Comparison of ENCODE assay signal across 10 cellular contexts in the genomic region with DNA sequence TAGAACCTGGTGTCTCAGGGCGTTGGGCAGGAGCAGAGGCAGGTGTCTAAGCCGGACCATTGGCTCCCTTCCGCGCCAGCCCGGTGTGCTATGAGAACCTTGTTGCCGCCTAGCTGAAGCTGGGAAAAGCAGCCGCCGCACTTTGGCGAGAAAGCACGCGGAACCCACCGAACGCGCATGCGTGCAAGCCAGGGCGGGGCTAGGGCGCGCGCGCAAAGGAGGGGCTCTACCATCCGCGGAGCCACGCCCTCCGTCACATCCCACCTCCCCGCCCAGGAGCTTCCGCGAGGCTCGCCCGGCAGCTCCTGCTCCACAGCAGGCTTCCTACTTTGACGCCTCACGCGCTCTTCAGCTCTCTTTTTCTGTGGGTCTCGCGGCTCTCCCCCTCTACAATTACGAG. TPM values are rescaled to one million over a fixed set of nuclear protein-coding genes. Genes with fewer than 3 reads are reported as not detected.
A peak's percentile ranks its signal among the peaks of the same experiment; 100 is the strongest.
DNase-seq lines count a peak whose midpoint lies in the region; ATAC-seq lines count a peak whose summit lies in the region.
"Had no signal": no experiment of that assay in that cellular context is flagged by ENCODE, and none has a peak within 500 bp of the region (broad histone marks: within the 10 kb centered on the region; RNA-seq: fewer than 3 reads in every experiment).

No MANE protein-coding gene starts in this region.

- no peak overlapping the region for H2BK5ac ChIP-seq in mesendoderm (ENCODE audit: low read length)

- H2BK120ac ChIP-seq in mesendoderm (ENCODE audit: low read depth, low read length): no peak overlapping the region

- H3K4me3 ChIP-seq in subcutaneous abdominal adipose tissue (ENCODE audit: low read depth in 1 of 5, low read length in 5 of 5) (peak overlapping the region in 3 of 5 donors; percentile 31 to 49 (median 46)), mesendoderm (ENCODE audit: low read length) (no peak overlapping the region)
- H3K4me3 ChIP-seq: BLaER1, SK-N-MC had no signal

- peaks cover 0 to 21% (median 15%) of the 10 kb centered on the region in 5 donors for H3K9me3 ChIP-seq in subcutaneous abdominal adipose tissue (ENCODE audit: control insufficient read depth in 5 of 5, low read length in 5 of 5)

- no peak overlapping the region for H4K8ac ChIP-seq in mesendoderm (ENCODE audit: low read depth, low read length)

- no peaks in the 10 kb centered on the region for H3K9me3 Mint-ChIP-seq in activated CD8-positive, alpha-beta memory T cell treated with anti-CD3 and anti-CD28 coated beads, Interleukin-2, amount 10 ng/mL, durations not matched to agents 7 days and 5 days (ENCODE audit: low read depth)

- H3K36me3 ChIP-seq in subcutaneous abdominal adipose tissue (ENCODE audit: control insufficient read depth in 5 of 5, insufficient read depth in 5 of 5, low read length in 5 of 5) (no peaks in the 10 kb centered on the region), mesendoderm (ENCODE audit: control insufficient read depth, insufficient read depth, low read length) (no peaks in the 10 kb centered on the region)
- H3K36me3 ChIP-seq: BLaER1 had no signal

- H3K9ac ChIP-seq in subcutaneous abdominal adipose tissue (ENCODE audit: low read length in 5 of 5): no peak overlapping the region
- no peak overlapping the region for H3K9ac ChIP-seq in mesendoderm (ENCODE audit: low read length)
- H3K9ac ChIP-seq: BLaER1 had no signal

- H3K79me2 ChIP-seq in mesendoderm (ENCODE audit: control insufficient read depth, insufficient read depth, low read length): no peaks in the 10 kb centered on the region

- H3K4me3 Mint-ChIP-seq in activated CD8-positive, alpha-beta memory T cell treated with anti-CD3 and anti-CD28 coated beads, Interleukin-2, amount 10 ng/mL, durations not matched to agents 7 days and 5 days: no peak overlapping the region

- no peaks in the 10 kb centered on the region for H3K4me1 Mint-ChIP-seq in activated CD8-positive, alpha-beta memory T cell treated with anti-CD3 and anti-CD28 coated beads, Interleukin-2, amount 10 ng/mL, durations not matched to agents 7 days and 5 days

- no peaks in the 10 kb centered on the region for H3K79me1 ChIP-seq in mesendoderm (ENCODE audit: low read length)

- H3K23ac ChIP-seq in mesendoderm (ENCODE audit: low read length): no peak overlapping the region

- no peak overlapping the region for H2BK15ac ChIP-seq in mesendoderm (replicated peaks; ENCODE audit: low read depth)

- no peak overlapping the region for H3K18ac ChIP-seq in mesendoderm (ENCODE audit: low read length)

- H3K4me1 ChIP-seq in subcutaneous abdominal adipose tissue (ENCODE audit: control insufficient read depth in 5 of 5, insufficient read depth in 5 of 5, low read length in 5 of 5): peaks cover 0 to 5% (median 4%) of the 10 kb centered on the region in 5 donors
- H3K4me1 ChIP-seq in mesendoderm (ENCODE audit: control insufficient read depth, low read depth, low read length): no peaks in the 10 kb centered on the region
- H3K4me1 ChIP-seq: BLaER1 had no signal

- CTCF ChIA-PET in activated CD8-positive, alpha-beta memory T cell treated with anti-CD3 and anti-CD28 coated beads, Interleukin-2, amount 10 ng/mL, durations not matched to agents 7 days and 5 days (lab: Charles Lee): no interaction called here

- DNase-seq in activated CD8-positive, alpha-beta memory T cell treated with anti-CD3 and anti-CD28 coated beads, Interleukin-2, amount 10 ng/mL, durations not matched to agents 7 days and 5 days: peak; percentile 40
- no peak for DNase-seq in activated CD8-positive, alpha-beta memory T cell treated with anti-CD3 and anti-CD28 coated beads, Interleukin-2, amount 50 U/mL, for 4 hours
- peak in 51 of 58 donors; percentile 0 to 71 (median 21) for DNase-seq in anterior cingulate cortex (lab: John Stamatoyannopoulos, UW)
- DNase-seq in iris pigment epithelial cell (ENCODE audit: low read depth): peak; percentile 59
- DNase-seq in NCI-H1105 (lab: John Stamatoyannopoulos, UW): no peak
- DNase-seq in mesendoderm: no peak

- H3K4ac ChIP-seq in mesendoderm (ENCODE audit: low read depth, low read length): no peak overlapping the region

- no peak overlapping the region for H4K5ac ChIP-seq in mesendoderm (ENCODE audit: low read length)

- no peaks in the 10 kb centered on the region for H3K36me3 Mint-ChIP-seq in activated CD8-positive, alpha-beta memory T cell treated with anti-CD3 and anti-CD28 coated beads, Interleukin-2, amount 10 ng/mL, durations not matched to agents 7 days and 5 days

- H2AK5ac ChIP-seq in mesendoderm (ENCODE audit: low read length): no peak overlapping the region

- H3K27me3 ChIP-seq in subcutaneous abdominal adipose tissue (ENCODE audit: control insufficient read depth in 5 of 5, insufficient read depth in 4 of 5, low read length in 5 of 5) (peaks cover 0 to 19% (median 7%) of the 10 kb centered on the region in 5 donors), mesendoderm (ENCODE audit: insufficient read depth, low read length, poor library complexity) (no peaks in the 10 kb centered on the region)
- H3K27me3 ChIP-seq: BLaER1 had no signal

- no peak overlapping the region for H3K4me2 ChIP-seq in mesendoderm (ENCODE audit: low read length)
- H3K4me2 ChIP-seq: BLaER1 had no signal

- no peaks in the 10 kb centered on the region for H3K27me3 Mint-ChIP-seq in activated CD8-positive, alpha-beta memory T cell treated with anti-CD3 and anti-CD28 coated beads, Interleukin-2, amount 10 ng/mL, durations not matched to agents 7 days and 5 days

- WGBS in mesendoderm (ENCODE audit: extremely low coverage, insufficient coverage, low lambda C conversion rate): no CpG with 5 or more reads among the region's 35 CpGs

- ATAC-seq in activated CD8-positive, alpha-beta memory T cell treated with anti-CD3 and anti-CD28 coated beads, Interleukin-2, amount 10 ng/mL, durations not matched to agents 7 days and 5 days: no peak
- ATAC-seq in GM19035 (IDR thresholded peaks at IDR 0.05; ENCODE audit: unreplicated experiment): no peak

- no peak overlapping the region for H3K27ac Mint-ChIP-seq in activated CD8-positive, alpha-beta memory T cell treated with anti-CD3 and anti-CD28 coated beads, Interleukin-2, amount 10 ng/mL, durations not matched to agents 7 days and 5 days

- H3K27ac ChIP-seq in subcutaneous abdominal adipose tissue (ENCODE audit: low read depth, low read length) (no peak overlapping the region), mesendoderm (ENCODE audit: low read depth, low read length) (no peak overlapping the region)
- H3K27ac ChIP-seq: BLaER1, SK-N-MC had no signal

- no peak overlapping the region for H3K56ac ChIP-seq in mesendoderm (ENCODE audit: low read length)

RNA-seq across cellular contexts. Expression of a gene that starts 51.3 kb away (rescaled TPM):
- total RNA-seq in activated CD8-positive, alpha-beta memory T cell treated with anti-CD3 and anti-CD28 coated beads, Interleukin-2, amount 10 ng/mL, durations not matched to agents 7 days and 5 days: not detected
- not detected for polyA plus RNA-seq in mesendoderm (2013, experiment 1 of 2)
- polyA plus RNA-seq in mesendoderm (2013, experiment 2 of 2): under 0.01 TPM

RNA-seq across cellular contexts. Expression of a gene that starts 51.9 kb away (rescaled TPM):
- 10 to 100 TPM; 16.6 to 21.6 TPM for total RNA-seq in activated CD8-positive, alpha-beta memory T cell treated with anti-CD3 and anti-CD28 coated beads, Interleukin-2, amount 10 ng/mL, durations not matched to agents 7 days and 5 days
- 9.1 TPM for polyA plus RNA-seq in mesendoderm (2013, experiment 1 of 2)
- polyA plus RNA-seq in mesendoderm (2013, experiment 2 of 2): 9.8 TPM

Comparison
In these comparisons a context has a peak if more than half of its experiments do, and no peak if none do; other contexts are left out.
1. DNase-seq: peak in activated CD8-positive, alpha-beta memory T cell treated with anti-CD3 and anti-CD28 coated beads, Interleukin-2, amount 10 ng/mL, durations not matched to agents 7 days and 5 days (single experiment), anterior cingulate cortex (51 of 58) and iris pigment epithelial cell (single experiment); none in activated CD8-positive, alpha-beta memory T cell treated with anti-CD3 and anti-CD28 coated beads, Interleukin-2, amount 50 U/mL, for 4 hours (single experiment), NCI-H1105 (single experiment) and mesendoderm (single experiment).